Comparison of ENCODE assay signal across 15 cellular contexts in the genomic region with DNA sequence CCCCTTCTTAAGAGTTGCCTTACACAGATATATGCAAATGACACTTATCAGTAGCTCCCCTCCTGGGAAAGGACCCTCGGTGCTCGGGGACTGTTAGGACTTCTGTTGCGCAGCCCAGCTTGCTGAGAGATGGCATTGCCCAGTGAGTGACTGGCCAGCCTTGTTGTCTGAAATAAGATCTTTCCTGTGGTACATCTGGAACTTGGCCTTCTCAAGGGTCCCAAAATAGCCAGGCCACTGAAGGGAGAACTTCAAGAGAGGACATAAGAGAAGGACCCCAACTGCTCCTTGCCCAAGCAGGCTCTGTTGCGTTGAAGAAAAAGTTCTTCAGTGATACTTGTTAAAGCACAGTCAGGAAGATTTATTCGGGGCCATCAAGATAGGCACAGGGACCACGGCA. TPM values are rescaled to one million over a fixed set of nuclear protein-coding genes. Genes with fewer than 3 reads are reported as not detected.
A peak's percentile ranks its signal among the peaks of the same experiment; 100 is the strongest.
DNase-seq lines count a peak whose midpoint lies in the region; ATAC-seq and TF ChIP-seq lines count a peak whose summit lies in the region.
"Had no signal": no experiment of that assay in that cellular context is flagged by ENCODE, and none has a peak within 500 bp of the region (broad histone marks: within the 10 kb centered on the region; RNA-seq: fewer than 3 reads in every experiment).

No MANE protein-coding gene starts in this region.

- no peak overlapping the region for H3K4me3 Mint-ChIP-seq in Caco-2 (ENCODE audit: unreplicated experiment)
- no peak overlapping the region for H3K4me3 Mint-ChIP-seq in WTC11
- H3K4me3 Mint-ChIP-seq: activated CD4-positive, alpha-beta memory T cell treated with anti-CD3 and anti-CD28 coated beads, Interleukin-2, amount 10 ng/mL, durations not matched to agents 7 days and 5 days; activated naive CD8-positive, alpha-beta T cell treated with anti-CD3 and anti-CD28 coated beads for 36 hours; stimulated activated naive B cell treated with anti-CD40 and anti-IgM and Interleukin-4, amounts not matched to agents 10 μg/mL and 1 μg/mL and 100 μg/mL, for 72 hours; T-helper 2 cell treated with Interferon-gamma antibody and Interleukin-4, amounts not matched to agents 5 μg/mL and 100 μg/mL, for 36 hours had no signal

- H3K27ac Mint-ChIP-seq in Caco-2 (ENCODE audit: unreplicated experiment), result peak overlapping the region; percentile 94
- H3K27ac Mint-ChIP-seq in WTC11, result peak overlapping the region; percentile 48; the same call in 1 of the 2 replicates
- H3K27ac Mint-ChIP-seq: activated CD4-positive, alpha-beta memory T cell treated with anti-CD3 and anti-CD28 coated beads, Interleukin-2, amount 10 ng/mL, durations not matched to agents 7 days and 5 days; activated naive CD8-positive, alpha-beta T cell treated with anti-CD3 and anti-CD28 coated beads for 36 hours; stimulated activated naive B cell treated with anti-CD40 and anti-IgM and Interleukin-4, amounts not matched to agents 10 μg/mL and 1 μg/mL and 100 μg/mL, for 72 hours; T-helper 2 cell treated with Interferon-gamma antibody and Interleukin-4, amounts not matched to agents 5 μg/mL and 100 μg/mL, for 36 hours had no signal

- ATAC-seq in WTC11 (no peak), left ventricle myocardium superior (peak; percentile 3), gastrocnemius medialis (peak; percentile 63 to 71), HG03378 (IDR thresholded peaks at IDR 0.05; ENCODE audit: unreplicated experiment) (no peak)

- H3K27me3 ChIP-seq in Caco-2 (replicated peaks; ENCODE audit: control insufficient read depth, insufficient read depth, low read length) (no peaks in the 10 kb centered on the region), gastrocnemius medialis (no peaks in the 10 kb centered on the region)
- H3K27me3 ChIP-seq: ovary had no signal

- H3K27me3 Mint-ChIP-seq in Caco-2 (ENCODE audit: insufficient read depth, unreplicated experiment) (no peaks in the 10 kb centered on the region), WTC11 (ENCODE audit: low read depth) (no peaks in the 10 kb centered on the region)
- H3K27me3 Mint-ChIP-seq: activated CD4-positive, alpha-beta memory T cell treated with anti-CD3 and anti-CD28 coated beads, Interleukin-2, amount 10 ng/mL, durations not matched to agents 7 days and 5 days; activated naive CD8-positive, alpha-beta T cell treated with anti-CD3 and anti-CD28 coated beads for 36 hours; stimulated activated naive B cell treated with anti-CD40 and anti-IgM and Interleukin-4, amounts not matched to agents 10 μg/mL and 1 μg/mL and 100 μg/mL, for 72 hours had no signal

- intact Hi-C loops in Caco-2 (cut with micrococcal nuclease; ENCODE audit: unreplicated experiment) (no loop called here), left ventricle myocardium superior (cut with micrococcal nuclease) (no loop called here), gastrocnemius medialis (cut with DNase I; ENCODE audit: low total_unique reads) (loop anchor here (1.0 kb wide), 1 partner anchor 12 kb away; no protein-coding TSS in a partner anchor)

- no peak for TF ChIP-seq CTCF in Caco-2 (IDR thresholded peaks at IDR 0.05; ENCODE audit: insufficient read depth in 1 of 2, low read depth in 1 of 2, low read length in 1 of 2, severe bottlenecking in 1 of 2, unreplicated experiment in 1 of 2)
- no peak for TF ChIP-seq CTCF in WTC11 (IDR thresholded peaks at IDR 0.05)
- no peak for TF ChIP-seq CTCF in gastrocnemius medialis (IDR thresholded peaks at IDR 0.05 in 4 of 5, conservative IDR thresholded peaks at IDR 0.05 in 1 of 5)
- TF ChIP-seq CTCF in GM10248 (IDR thresholded peaks at IDR 0.05; ENCODE audit: control extremely low read depth, extremely low read depth, low read depth, missing control alignments), result no peak

- H3K9me3 ChIP-seq in Caco-2 (no peaks in the 10 kb centered on the region), gastrocnemius medialis (no peaks in the 10 kb centered on the region)
- H3K9me3 ChIP-seq: ovary had no signal

- BruUV-seq in Caco-2 (replicated peaks; lab: Mats Ljungman, UMichigan), result no TSS peak

- H3K36me3 ChIP-seq in Caco-2 (ENCODE audit: control insufficient read depth, insufficient read depth, low read length) (peaks cover 2% of the 10 kb centered on the region), gastrocnemius medialis (peaks cover 0 to 38% of the 10 kb centered on the region in 2 donors)
- H3K36me3 ChIP-seq: ovary had no signal

- H3K4me3 ChIP-seq in Caco-2 (ENCODE audit: low read depth, low read length), result no peak overlapping the region
- peak overlapping the region; percentile 27 to 44 (median 37) for H3K4me3 ChIP-seq in gastrocnemius medialis
- H3K4me3 ChIP-seq: ovary had no signal

- POLR2A ChIA-PET in Caco-2 (lab: Charles Lee) (interaction anchor here (1.1 kb wide), 1 partner anchor 17 kb away, joined by 5 read pairs; the partner anchor contains the start of gene BAG3), WTC11 (lab: Charles Lee) (no interaction called here), GM10248 (lab: Yijun Ruan, JAX) (no interaction called here)

- no peak for DNase-seq in Caco-2
- DNase-seq in WTC11 (ENCODE audit: low spot score), result no peak
- DNase-seq in left ventricle myocardium superior, result no peak
- peak; percentile 79 to 91 for DNase-seq in gastrocnemius medialis
- no peak for DNase-seq in GM10248 (ENCODE audit: extremely low spot score)
- DNase-seq in SIG-M5 (lab: John Stamatoyannopoulos, UW), result no peak
- no peak for DNase-seq in SHP77 (lab: John Stamatoyannopoulos, UW)
- DNase-seq: activated CD4-positive, alpha-beta memory T cell treated with anti-CD3 and anti-CD28 coated beads, Interleukin-2, amount 10 ng/mL, durations not matched to agents 7 days and 5 days; activated naive CD8-positive, alpha-beta T cell treated with anti-CD3 and anti-CD28 coated beads for 36 hours; KBM-7; stimulated activated CD4-positive, alpha-beta T cell treated with anti-CD3 and anti-CD28 coated beads, Interleukin-2, amount 100 ng/mL, for 48 hours; stimulated activated naive B cell treated with anti-CD40 and anti-IgM and Interleukin-4, amounts not matched to agents 10 μg/mL and 1 μg/mL and 100 μg/mL, for 72 hours had no signal

- H3K36me3 Mint-ChIP-seq in Caco-2 (ENCODE audit: insufficient read depth, unreplicated experiment), result peaks cover 41% of the 10 kb centered on the region
- H3K36me3 Mint-ChIP-seq in WTC11, result peaks cover 27% of the 10 kb centered on the region

- H3K27ac ChIP-seq in gastrocnemius medialis, result peak overlapping the region; percentile 91 to 99 (median 97)

- peak; percentile 52 to 68 for TF ChIP-seq POLR2A in gastrocnemius medialis (IDR thresholded peaks at IDR 0.05)

- peaks cover 46% of the 10 kb centered on the region for H3K4me1 ChIP-seq in Caco-2
- peaks cover 88 to 90% of the 10 kb centered on the region in 2 donors for H3K4me1 ChIP-seq in gastrocnemius medialis

- CTCF ChIA-PET in Caco-2 (lab: Charles Lee) (no interaction called here), WTC11 (lab: Charles Lee) (interaction anchor here (3.0 kb wide), 1 partner anchor 19 kb away, joined by 10 read pairs; no protein-coding TSS in a partner anchor), GM10248 (lab: Yijun Ruan, JAX) (no interaction called here)

- H3K9me3 Mint-ChIP-seq in Caco-2 (ENCODE audit: unreplicated experiment) (no peaks in the 10 kb centered on the region), WTC11 (no peaks in the 10 kb centered on the region)
- H3K9me3 Mint-ChIP-seq: activated CD4-positive, alpha-beta memory T cell treated with anti-CD3 and anti-CD28 coated beads, Interleukin-2, amount 10 ng/mL, durations not matched to agents 7 days and 5 days; activated naive CD8-positive, alpha-beta T cell treated with anti-CD3 and anti-CD28 coated beads for 36 hours; stimulated activated naive B cell treated with anti-CD40 and anti-IgM and Interleukin-4, amounts not matched to agents 10 μg/mL and 1 μg/mL and 100 μg/mL, for 72 hours; T-helper 2 cell treated with Interferon-gamma antibody and Interleukin-4, amounts not matched to agents 5 μg/mL and 100 μg/mL, for 36 hours had no signal

- H3K4me1 Mint-ChIP-seq in Caco-2 (ENCODE audit: low read depth, unreplicated experiment), result peaks cover 51% of the 10 kb centered on the region
- H3K4me1 Mint-ChIP-seq in WTC11, result peaks cover 46% of the 10 kb centered on the region

- in situ Hi-C loops in gastrocnemius medialis (cut with MboI; ENCODE audit: low sequenced_read_pairs in 4 of 4), result no loop called here

TF ChIP-seq in WTC11, 78 proteins besides CTCF, POLR2A, EP300 and RAD21:
- TF ChIP-seq USF1 (CRISPR knock-in tag; IDR thresholded peaks at IDR 0.05) (no peak), GTF2I (CRISPR knock-in tag; conservative IDR thresholded peaks at IDR 0.05) (no peak), KAT7 (CRISPR knock-in tag; IDR thresholded peaks at IDR 0.05; ENCODE audit: borderline replicate concordance) (no peak), JAZF1 (CRISPR knock-in tag; IDR thresholded peaks at IDR 0.05) (no peak)
TF ChIP-seq in WTC11: peak in this region for 0.

RNA-seq across cellular contexts. Expression of gene BAG3, which starts 17.3 kb away (rescaled TPM):
- total RNA-seq in Caco-2 (2022) (30.7 and 31.6 TPM in 2 replicates), WTC11 (2021) (15.7 to 16.8 TPM (median 15.9 TPM) in 3 replicates), left ventricle myocardium superior (151 TPM), gastrocnemius medialis (100 to 1,000 TPM; 337 to 626 (median 393) TPM)

RNA-seq across cellular contexts. Expression of gene INPP5F, which starts 57.4 kb away (rescaled TPM):
- total RNA-seq in Caco-2 (2022), result 26.4 and 26.9 TPM in 2 replicates
- total RNA-seq in WTC11 (2021), result 79.3 to 83.3 TPM (median 80.6 TPM) in 3 replicates
- 4.0 TPM for total RNA-seq in left ventricle myocardium superior
- 10 to 100 TPM in 2 of 4 donors, 1 to 10 TPM in 2; 8.7 to 11.6 (median 10.5) TPM for total RNA-seq in gastrocnemius medialis

Comparison
In these comparisons a context has a peak if more than half of its experiments do, and no peak if none do; other contexts are left out.
1. DNase-seq: peak in gastrocnemius medialis (2 of 2); none in Caco-2 (0 of 2), WTC11 (single experiment), left ventricle myocardium superior (single experiment), GM10248 (single experiment), SIG-M5 (single experiment) and SHP77 (0 of 2).
2. ATAC-seq: peak in left ventricle myocardium superior (single experiment) and gastrocnemius medialis (2 of 2); none in WTC11 (single experiment) and HG03378 (single experiment).